ENCODE assay signal across 1 cellular context in genomic region chr17:76584427-76585047, GRCh38.
TF ChIP-seq lines count a peak whose summit lies in the region.

No MANE protein-coding gene starts in this region.

TF ChIP-seq in IMR-90, 13 proteins besides CTCF, POLR2A, EP300 and RAD21 (continued from another document):
- TF ChIP-seq USF2 (IDR thresholded peaks at IDR 0.05; ENCODE audit: low read depth, low read length) (no peak), MAFK (IDR thresholded peaks at IDR 0.05; ENCODE audit: low read depth, low read length) (no peak), RFX5 (IDR thresholded peaks at IDR 0.05; ENCODE audit: low read depth, low read length) (no peak), NFE2L2 (IDR thresholded peaks at IDR 0.05; ENCODE audit: low read depth, low read length) (no peak), CHD1 (IDR thresholded peaks at IDR 0.05; ENCODE audit: low read depth, low read length) (no peak), RCOR1 (IDR thresholded peaks at IDR 0.05; ENCODE audit: insufficient replicate concordance, low read length) (no peak), SMC3 (IDR thresholded peaks at IDR 0.05; ENCODE audit: low read depth, low read length) (no peak), CEBPB (IDR thresholded peaks at IDR 0.05; ENCODE audit: low read depth, low read length) (no peak), MXI1 (IDR thresholded peaks at IDR 0.05; ENCODE audit: borderline replicate concordance, low read depth, low read length) (no peak), MAZ (IDR thresholded peaks at IDR 0.05; ENCODE audit: borderline replicate concordance, low read depth, low read length) (no peak), FOS (IDR thresholded peaks at IDR 0.05; ENCODE audit: low read depth, low read length) (no peak)
